ENCODE assay signal across 9 cellular contexts in genomic region chr12:64390275-64390851, GRCh38. TPM values are rescaled to one million over a fixed set of nuclear protein-coding genes. Genes with fewer than 3 reads are reported as not detected.
DNase-seq lines count a peak whose midpoint lies in the region; ATAC-seq and TF ChIP-seq lines count a peak whose summit lies in the region.
"Had no signal": no experiment of that assay in that cellular context is flagged by ENCODE, and none has a peak within 500 bp of the region (broad histone marks: within the 10 kb centered on the region; RNA-seq: fewer than 3 reads in every experiment).

Gene C12orf56, minus strand, starts transcription at chr12:64390758. Its CDS starts 193 bp downstream, at chr12:64390565.

- H3K27ac Mint-ChIP-seq in T-helper 2 cell treated with Interferon-gamma antibody and Interleukin-4, amounts not matched to agents 5 μg/mL and 100 μg/mL, for 36 hours: no peak within 1 kb of the TSS
- H3K27ac Mint-ChIP-seq in progenitor cell of endocrine pancreas: peak within 1 kb of the TSS; percentile 20

- peak within 1 kb of the TSS in 1 of 2 donors; percentile 5 for H3K27ac ChIP-seq in esophagus (ENCODE audit: low read depth in 2 of 2, low read length in 1 of 2)
- H3K27ac ChIP-seq: KMS-11 had no signal

- H3K4me1 ChIP-seq in esophagus (ENCODE audit: control insufficient read depth in 2 of 2, insufficient read depth in 2 of 2, low read length in 1 of 2): peaks cover 5 to 9% of the 10 kb centered on the region in 2 donors

- peaks cover 2% of the 10 kb centered on the region for H3K36me3 Mint-ChIP-seq in T-helper 2 cell treated with Interferon-gamma antibody and Interleukin-4, amounts not matched to agents 5 μg/mL and 100 μg/mL, for 36 hours (ENCODE audit: low read depth)
- H3K36me3 Mint-ChIP-seq in progenitor cell of endocrine pancreas (ENCODE audit: insufficient read depth): no peaks in the 10 kb centered on the region

- no peaks in the 10 kb centered on the region for H3K36me3 ChIP-seq in esophagus (ENCODE audit: control insufficient read depth in 2 of 2, insufficient read depth in 2 of 2, low read length in 1 of 2)

- ATAC-seq in HG03097 (IDR thresholded peaks at IDR 0.05; ENCODE audit: low FRiP score, unreplicated experiment): no peak
- no peak for ATAC-seq in HG03196 (IDR thresholded peaks at IDR 0.05; ENCODE audit: unreplicated experiment)

- peak within 1 kb of the TSS; percentile 43 to 45 for H3K4me3 ChIP-seq in esophagus (ENCODE audit: low read depth in 1 of 2, low read length in 2 of 2)

- H3K4me1 Mint-ChIP-seq in T-helper 2 cell treated with Interferon-gamma antibody and Interleukin-4, amounts not matched to agents 5 μg/mL and 100 μg/mL, for 36 hours (ENCODE audit: low read depth): peaks cover 15% of the 10 kb centered on the region
- H3K4me1 Mint-ChIP-seq in progenitor cell of endocrine pancreas (ENCODE audit: low read depth): peaks cover 2% of the 10 kb centered on the region

- DNase-seq in GM03348 (ENCODE audit: low spot score) (peak; percentile 57), progenitor cell of endocrine pancreas (ENCODE audit: low spot score, unreplicated experiment) (no peak), activated gamma-delta T cell (lab: John Stamatoyannopoulos, UW) (no peak), occipital lobe (lab: John Stamatoyannopoulos, UW) (no peak)
- no peak for DNase-seq in T-helper 2 cell treated with Interferon-gamma antibody and Interleukin-4, amounts not matched to agents 5 μg/mL and 100 μg/mL, for 36 hours (ENCODE audit: low spot score)

- WGBS in esophagus, 2 donors: 3 to 4% methylated on average over 56 to 66 of the region's 66 CpGs

- H3K4me3 Mint-ChIP-seq in T-helper 2 cell treated with Interferon-gamma antibody and Interleukin-4, amounts not matched to agents 5 μg/mL and 100 μg/mL, for 36 hours: peak within 1 kb of the TSS; percentile 83
- H3K4me3 Mint-ChIP-seq in progenitor cell of endocrine pancreas (ENCODE audit: low read depth): peak within 1 kb of the TSS; percentile 48

- H3K9me3 Mint-ChIP-seq in T-helper 2 cell treated with Interferon-gamma antibody and Interleukin-4, amounts not matched to agents 5 μg/mL and 100 μg/mL, for 36 hours: no peaks in the 10 kb centered on the region
- no peaks in the 10 kb centered on the region for H3K9me3 Mint-ChIP-seq in progenitor cell of endocrine pancreas (ENCODE audit: low read depth)

- TF ChIP-seq CTCF in progenitor cell of endocrine pancreas (IDR thresholded peaks at IDR 0.05; ENCODE audit: unreplicated experiment): no peak

- no peaks in the 10 kb centered on the region for H3K27me3 ChIP-seq in esophagus (ENCODE audit: control insufficient read depth in 1 of 2, insufficient read depth in 2 of 2, low read length in 2 of 2)

- peaks cover 19% of the 10 kb centered on the region for H3K27me3 Mint-ChIP-seq in T-helper 2 cell treated with Interferon-gamma antibody and Interleukin-4, amounts not matched to agents 5 μg/mL and 100 μg/mL, for 36 hours (ENCODE audit: low read depth)
- no peaks in the 10 kb centered on the region for H3K27me3 Mint-ChIP-seq in progenitor cell of endocrine pancreas

- H3K9me3 ChIP-seq in esophagus (ENCODE audit: control insufficient read depth in 2 of 2, insufficient read depth in 1 of 2, low read depth in 1 of 2, low read length in 1 of 2): no peaks in the 10 kb centered on the region

RNA-seq across cellular contexts. Expression of gene C12orf56, which starts in this region (rescaled TPM):
- polyA plus RNA-seq in esophagus: 1 to 10 TPM; 2.9 to 8.0 TPM
- total RNA-seq in progenitor cell of endocrine pancreas (0.84 and 1.00 TPM in 2 replicates), occipital lobe (not detected)
